In genomic region chr16:3879887-3880564, GRCh38 we compare ENCODE assay signal across 8 cellular contexts. TPM values are rescaled to one million over a fixed set of nuclear protein-coding genes. Genes with fewer than 3 reads are reported as not detected.
A peak's percentile ranks its signal among the peaks of the same experiment; 100 is the strongest.
DNase-seq lines count a peak whose midpoint lies in the region; ATAC-seq and TF ChIP-seq lines count a peak whose summit lies in the region.

No MANE protein-coding gene starts in this region.

- peaks cover 4% of the 10 kb centered on the region; the same call in 1 of the 2 replicates for H3K36me3 ChIP-seq in KOPT-K1 (ENCODE audit: insufficient read depth, low read length)
- no peaks in the 10 kb centered on the region for H3K36me3 ChIP-seq in kidney epithelial cell (ENCODE audit: control insufficient read depth, insufficient read depth, low read length)

- H3K4me3 ChIP-seq in WI38 (ENCODE audit: low read depth, low read length): peak overlapping the region; percentile 87
- H3K4me3 ChIP-seq in cardiac fibroblast (replicated peaks in 1 of 2; ENCODE audit: low read depth in 2 of 2, low read length in 2 of 2): peak overlapping the region; percentile 81 to 87
- H3K4me3 ChIP-seq in kidney epithelial cell (ENCODE audit: low read depth, low read length): peak overlapping the region; percentile 89

- TF ChIP-seq CTCF in WI38 (IDR thresholded peaks at IDR 0.05; ENCODE audit: low read depth, low read length) (no peak), cardiac fibroblast (IDR thresholded peaks at IDR 0.05; ENCODE audit: low read depth, low read length) (no peak), kidney epithelial cell (IDR thresholded peaks at IDR 0.05; ENCODE audit: insufficient read depth, low read length, poor library complexity, severe bottlenecking) (no peak)

- ATAC-seq in GM21526 (IDR thresholded peaks at IDR 0.05; ENCODE audit: low FRiP score, unreplicated experiment) (peak; percentile 48), GM18861 (IDR thresholded peaks at IDR 0.05; ENCODE audit: unreplicated experiment) (no peak)

- peak overlapping the region; percentile 58 for H3K27ac ChIP-seq in KOPT-K1 (ENCODE audit: low read depth, low read length, poor library complexity, severe bottlenecking)

- H3K27me3 ChIP-seq in kidney epithelial cell (ENCODE audit: control insufficient read depth, insufficient read depth, low read length): no peaks in the 10 kb centered on the region

- no peaks in the 10 kb centered on the region for H3K9me3 ChIP-seq in KOPT-K1 (ENCODE audit: insufficient read depth, low read length, poor library complexity, severe bottlenecking)

- DNase-seq in D341Med (ENCODE audit: low spot score): peak; percentile 90
- peak; percentile 50 to 73 for DNase-seq in cardiac fibroblast (ENCODE audit: low read depth in 2 of 2)
- no peak for DNase-seq in kidney epithelial cell (ENCODE audit: low read depth)
- peak; percentile 56 to 64 for DNase-seq in stimulated activated CD4-positive, alpha-beta T cell treated with anti-CD3 and anti-CD28 coated beads, Interleukin-1b, Interleukin-23, amount 100 ng/mL, for 4 hours (ENCODE audit: low read depth in 2 of 2)

RNA-seq across cellular contexts. Expression of gene CREBBP, which starts 0.5 kb away (rescaled TPM):
- total RNA-seq in kidney epithelial cell: 31.4 and 33.2 TPM in 2 replicates
